ENCODE assay signal across 9 cellular contexts in genomic region chr9:32589083-32589713, GRCh38. TPM values are rescaled to one million over a fixed set of nuclear protein-coding genes. Genes with fewer than 3 reads are reported as not detected.
A peak's percentile ranks its signal among the peaks of the same experiment; 100 is the strongest.
DNase-seq lines count a peak whose midpoint lies in the region; ATAC-seq and TF ChIP-seq lines count a peak whose summit lies in the region.
"Had no signal": no experiment of that assay in that cellular context is flagged by ENCODE, and none has a peak within 500 bp of the region (broad histone marks: within the 10 kb centered on the region; RNA-seq: fewer than 3 reads in every experiment).

No MANE protein-coding gene starts in this region.

- ATAC-seq in GM21619 (IDR thresholded peaks at IDR 0.05; ENCODE audit: unreplicated experiment): peak; percentile 79
- ATAC-seq in stimulated activated effector memory CD8-positive, alpha-beta T cell treated with anti-CD3 and anti-CD28 coated beads, Interleukin-12 subunit alpha, Interleukin-12 subunit beta, amount 100 ng/mL, for 72 hours: no peak
- no peak for ATAC-seq in stimulated activated memory B cell treated with anti-CD40 and anti-IgM and Interleukin-4, amounts not matched to agents 10 μg/mL and 1 μg/mL and 100 μg/mL, for 72 hours

- H3K27ac Mint-ChIP-seq in stimulated activated effector memory CD8-positive, alpha-beta T cell treated with anti-CD3 and anti-CD28 coated beads, Interleukin-12 subunit alpha, Interleukin-12 subunit beta, amount 100 ng/mL, for 72 hours: no peak overlapping the region
- no peak overlapping the region for H3K27ac Mint-ChIP-seq in stimulated activated memory B cell treated with anti-CD40 and anti-IgM and Interleukin-4, amounts not matched to agents 10 μg/mL and 1 μg/mL and 100 μg/mL, for 72 hours

- H3K4me3 Mint-ChIP-seq in stimulated activated effector memory CD8-positive, alpha-beta T cell treated with anti-CD3 and anti-CD28 coated beads, Interleukin-12 subunit alpha, Interleukin-12 subunit beta, amount 100 ng/mL, for 72 hours: no peak overlapping the region
- no peak overlapping the region for H3K4me3 Mint-ChIP-seq in stimulated activated memory B cell treated with anti-CD40 and anti-IgM and Interleukin-4, amounts not matched to agents 10 μg/mL and 1 μg/mL and 100 μg/mL, for 72 hours

- H3K27me3 Mint-ChIP-seq in stimulated activated memory B cell treated with anti-CD40 and anti-IgM and Interleukin-4, amounts not matched to agents 10 μg/mL and 1 μg/mL and 100 μg/mL, for 72 hours: peaks cover 41% of the 10 kb centered on the region

- DNase-seq in DMS153 treated with DMSO at 0.1 percent for 48 hours (lab: John Stamatoyannopoulos, UW; ENCODE audit: unreplicated experiment) (peak; percentile 18), NCI-H1092 treated with DMSO at 0.1 percent for 48 hours (lab: John Stamatoyannopoulos, UW) (peak; percentile 37), adipocyte (ENCODE audit: low read depth) (peak; percentile 74), kidney epithelial cell (ENCODE audit: low read depth) (peak; percentile 14), ecto neural progenitor cell (ENCODE audit: low spot score) (no peak)
- no peak for DNase-seq in stimulated activated effector memory CD8-positive, alpha-beta T cell treated with anti-CD3 and anti-CD28 coated beads, Interleukin-12 subunit alpha, Interleukin-12 subunit beta, amount 100 ng/mL, for 72 hours (ENCODE audit: low spot score in 2 of 2)
- DNase-seq: left cardiac atrium had no signal

- no peaks in the 10 kb centered on the region for H3K4me1 Mint-ChIP-seq in stimulated activated effector memory CD8-positive, alpha-beta T cell treated with anti-CD3 and anti-CD28 coated beads, Interleukin-12 subunit alpha, Interleukin-12 subunit beta, amount 100 ng/mL, for 72 hours
- H3K4me1 Mint-ChIP-seq in stimulated activated memory B cell treated with anti-CD40 and anti-IgM and Interleukin-4, amounts not matched to agents 10 μg/mL and 1 μg/mL and 100 μg/mL, for 72 hours: no peaks in the 10 kb centered on the region

- H3K36me3 Mint-ChIP-seq in stimulated activated effector memory CD8-positive, alpha-beta T cell treated with anti-CD3 and anti-CD28 coated beads, Interleukin-12 subunit alpha, Interleukin-12 subunit beta, amount 100 ng/mL, for 72 hours: no peaks in the 10 kb centered on the region
- no peaks in the 10 kb centered on the region for H3K36me3 Mint-ChIP-seq in stimulated activated memory B cell treated with anti-CD40 and anti-IgM and Interleukin-4, amounts not matched to agents 10 μg/mL and 1 μg/mL and 100 μg/mL, for 72 hours

- peak; percentile 47 for TF ChIP-seq CTCF in kidney epithelial cell (IDR thresholded peaks at IDR 0.05; ENCODE audit: insufficient read depth, low read length, poor library complexity, severe bottlenecking)

- no peaks in the 10 kb centered on the region for H3K9me3 ChIP-seq in adipocyte (ENCODE audit: control insufficient read depth, low read length)

- no peaks in the 10 kb centered on the region for H3K9me3 Mint-ChIP-seq in stimulated activated effector memory CD8-positive, alpha-beta T cell treated with anti-CD3 and anti-CD28 coated beads, Interleukin-12 subunit alpha, Interleukin-12 subunit beta, amount 100 ng/mL, for 72 hours
- no peaks in the 10 kb centered on the region for H3K9me3 Mint-ChIP-seq in stimulated activated memory B cell treated with anti-CD40 and anti-IgM and Interleukin-4, amounts not matched to agents 10 μg/mL and 1 μg/mL and 100 μg/mL, for 72 hours

- H3K36me3 ChIP-seq in adipocyte (ENCODE audit: control insufficient read depth, insufficient read depth, low read length, severe bottlenecking) (no peaks in the 10 kb centered on the region), kidney epithelial cell (ENCODE audit: control insufficient read depth, insufficient read depth, low read length) (no peaks in the 10 kb centered on the region)

- no peaks in the 10 kb centered on the region for H3K27me3 ChIP-seq in adipocyte (replicated peaks; ENCODE audit: control insufficient read depth, insufficient read depth, low read length)
- no peaks in the 10 kb centered on the region for H3K27me3 ChIP-seq in kidney epithelial cell (ENCODE audit: control insufficient read depth, insufficient read depth, low read length)

- H3K4me1 ChIP-seq in adipocyte (ENCODE audit: control insufficient read depth, insufficient read depth, low read length): peaks cover 6% of the 10 kb centered on the region

- H3K4me3 ChIP-seq in adipocyte (ENCODE audit: low read length) (no peak overlapping the region), kidney epithelial cell (ENCODE audit: low read depth, low read length) (no peak overlapping the region)

- H3K9ac ChIP-seq in adipocyte (ENCODE audit: low read length): no peak overlapping the region

RNA-seq across cellular contexts. Expression of gene NDUFB6, which starts 16.2 kb away (rescaled TPM):
- total RNA-seq in kidney epithelial cell: 37.1 and 45.1 TPM in 2 replicates

RNA-seq across cellular contexts. Expression of gene TOPORS, which starts 36.8 kb away (rescaled TPM):
- total RNA-seq in kidney epithelial cell: 15.4 and 17.0 TPM in 2 replicates

RNA-seq across cellular contexts. Expression of gene SMIM27, which starts 37.1 kb away (rescaled TPM):
- total RNA-seq in kidney epithelial cell: 4.1 and 5.8 TPM in 2 replicates

RNA-seq across cellular contexts. Expression of gene TAF1L, which starts 46.3 kb away (rescaled TPM):
- under 0.01 TPM in 1 of 2 replicates, not detected in the other for total RNA-seq in kidney epithelial cell
- total RNA-seq: left cardiac atrium had no signal

Comparison
In these comparisons a context has a peak if more than half of its experiments do, and no peak if none do; other contexts are left out.
1. DNase-seq: peak in DMS153 treated with DMSO at 0.1 percent for 48 hours (single experiment), NCI-H1092 treated with DMSO at 0.1 percent for 48 hours (single experiment), adipocyte (single experiment) and kidney epithelial cell (single experiment); none in ecto neural progenitor cell (single experiment) and stimulated activated effector memory CD8-positive, alpha-beta T cell treated with anti-CD3 and anti-CD28 coated beads, Interleukin-12 subunit alpha, Interleukin-12 subunit beta, amount 100 ng/mL, for 72 hours (0 of 2).